In the genomic region with DNA sequence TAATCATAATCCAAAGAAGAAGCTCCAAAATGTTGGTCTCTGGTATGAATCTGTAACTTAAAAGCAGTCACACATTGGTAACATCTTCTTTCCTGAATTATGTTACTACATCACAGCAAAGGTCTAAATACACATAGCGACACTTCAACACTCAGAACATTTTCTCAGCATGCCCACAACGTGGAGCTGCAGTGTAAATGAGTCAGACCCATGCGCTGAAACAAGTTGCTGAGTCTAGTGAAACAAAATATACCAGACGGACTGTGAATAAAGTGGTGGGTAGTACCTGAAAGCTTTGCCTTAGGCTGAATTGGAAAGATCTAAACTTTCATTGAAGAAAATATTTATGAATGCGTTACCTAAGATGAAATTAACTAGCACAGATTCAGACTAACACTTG, we compare ENCODE assay signal across 1 cellular context.
TF ChIP-seq lines count a peak whose summit lies in the region.

No MANE protein-coding gene starts in this region.

TF ChIP-seq in K562, 482 proteins besides CTCF, POLR2A, EP300 and RAD21 (continued from another document):
- TF ChIP-seq, protein P1, sequence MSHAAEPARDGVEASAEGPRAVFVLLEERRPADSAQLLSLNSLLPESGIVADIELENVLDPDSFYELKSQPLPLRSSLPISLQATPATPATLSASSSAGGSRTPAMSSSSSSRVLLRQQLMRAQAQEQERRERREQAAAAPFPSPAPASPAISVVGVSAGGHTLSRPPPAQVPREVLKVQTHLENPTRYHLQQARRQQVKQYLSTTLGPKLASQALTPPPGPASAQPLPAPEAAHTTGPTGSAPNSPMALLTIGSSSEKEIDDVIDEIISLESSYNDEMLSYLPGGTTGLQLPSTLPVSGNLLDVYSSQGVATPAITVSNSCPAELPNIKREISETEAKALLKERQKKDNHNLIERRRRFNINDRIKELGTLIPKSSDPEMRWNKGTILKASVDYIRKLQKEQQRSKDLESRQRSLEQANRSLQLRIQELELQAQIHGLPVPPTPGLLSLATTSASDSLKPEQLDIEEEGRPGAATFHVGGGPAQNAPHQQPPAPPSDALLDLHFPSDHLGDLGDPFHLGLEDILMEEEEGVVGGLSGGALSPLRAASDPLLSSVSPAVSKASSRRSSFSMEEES (CRISPR knock-in tag; IDR thresholded peaks at IDR 0.05): no peak
- TF ChIP-seq NR2C2 (CRISPR knock-in tag; IDR thresholded peaks at IDR 0.05) (no peak), NR2C2 (tag; IDR thresholded peaks at IDR 0.05) (no peak), ETV1 (tag; conservative IDR thresholded peaks at IDR 0.05; ENCODE audit: low read depth) (no peak), MED1 (CRISPR knock-in tag; IDR thresholded peaks at IDR 0.05; ENCODE audit: borderline replicate concordance) (no peak), HCFC1 (IDR thresholded peaks at IDR 0.05; ENCODE audit: low read depth, low read length) (no peak), SMARCC2 (IDR thresholded peaks at IDR 0.05; ENCODE audit: low read depth) (peak; percentile 98), SMC3 (conservative IDR thresholded peaks at IDR 0.05; ENCODE audit: insufficient read depth, low read depth, low read length) (peak; percentile 58; the same call in 1 of the 2 replicates), ARID2 (IDR thresholded peaks at IDR 0.05) (peak; percentile 98), CREM (IDR thresholded peaks at IDR 0.05; ENCODE audit: low read depth) (peak; percentile 33; the same call in 1 of the 2 replicates), RAD51 (IDR thresholded peaks at IDR 0.05; ENCODE audit: borderline replicate concordance, low read depth) (no peak)
- TF ChIP-seq, protein P2, sequence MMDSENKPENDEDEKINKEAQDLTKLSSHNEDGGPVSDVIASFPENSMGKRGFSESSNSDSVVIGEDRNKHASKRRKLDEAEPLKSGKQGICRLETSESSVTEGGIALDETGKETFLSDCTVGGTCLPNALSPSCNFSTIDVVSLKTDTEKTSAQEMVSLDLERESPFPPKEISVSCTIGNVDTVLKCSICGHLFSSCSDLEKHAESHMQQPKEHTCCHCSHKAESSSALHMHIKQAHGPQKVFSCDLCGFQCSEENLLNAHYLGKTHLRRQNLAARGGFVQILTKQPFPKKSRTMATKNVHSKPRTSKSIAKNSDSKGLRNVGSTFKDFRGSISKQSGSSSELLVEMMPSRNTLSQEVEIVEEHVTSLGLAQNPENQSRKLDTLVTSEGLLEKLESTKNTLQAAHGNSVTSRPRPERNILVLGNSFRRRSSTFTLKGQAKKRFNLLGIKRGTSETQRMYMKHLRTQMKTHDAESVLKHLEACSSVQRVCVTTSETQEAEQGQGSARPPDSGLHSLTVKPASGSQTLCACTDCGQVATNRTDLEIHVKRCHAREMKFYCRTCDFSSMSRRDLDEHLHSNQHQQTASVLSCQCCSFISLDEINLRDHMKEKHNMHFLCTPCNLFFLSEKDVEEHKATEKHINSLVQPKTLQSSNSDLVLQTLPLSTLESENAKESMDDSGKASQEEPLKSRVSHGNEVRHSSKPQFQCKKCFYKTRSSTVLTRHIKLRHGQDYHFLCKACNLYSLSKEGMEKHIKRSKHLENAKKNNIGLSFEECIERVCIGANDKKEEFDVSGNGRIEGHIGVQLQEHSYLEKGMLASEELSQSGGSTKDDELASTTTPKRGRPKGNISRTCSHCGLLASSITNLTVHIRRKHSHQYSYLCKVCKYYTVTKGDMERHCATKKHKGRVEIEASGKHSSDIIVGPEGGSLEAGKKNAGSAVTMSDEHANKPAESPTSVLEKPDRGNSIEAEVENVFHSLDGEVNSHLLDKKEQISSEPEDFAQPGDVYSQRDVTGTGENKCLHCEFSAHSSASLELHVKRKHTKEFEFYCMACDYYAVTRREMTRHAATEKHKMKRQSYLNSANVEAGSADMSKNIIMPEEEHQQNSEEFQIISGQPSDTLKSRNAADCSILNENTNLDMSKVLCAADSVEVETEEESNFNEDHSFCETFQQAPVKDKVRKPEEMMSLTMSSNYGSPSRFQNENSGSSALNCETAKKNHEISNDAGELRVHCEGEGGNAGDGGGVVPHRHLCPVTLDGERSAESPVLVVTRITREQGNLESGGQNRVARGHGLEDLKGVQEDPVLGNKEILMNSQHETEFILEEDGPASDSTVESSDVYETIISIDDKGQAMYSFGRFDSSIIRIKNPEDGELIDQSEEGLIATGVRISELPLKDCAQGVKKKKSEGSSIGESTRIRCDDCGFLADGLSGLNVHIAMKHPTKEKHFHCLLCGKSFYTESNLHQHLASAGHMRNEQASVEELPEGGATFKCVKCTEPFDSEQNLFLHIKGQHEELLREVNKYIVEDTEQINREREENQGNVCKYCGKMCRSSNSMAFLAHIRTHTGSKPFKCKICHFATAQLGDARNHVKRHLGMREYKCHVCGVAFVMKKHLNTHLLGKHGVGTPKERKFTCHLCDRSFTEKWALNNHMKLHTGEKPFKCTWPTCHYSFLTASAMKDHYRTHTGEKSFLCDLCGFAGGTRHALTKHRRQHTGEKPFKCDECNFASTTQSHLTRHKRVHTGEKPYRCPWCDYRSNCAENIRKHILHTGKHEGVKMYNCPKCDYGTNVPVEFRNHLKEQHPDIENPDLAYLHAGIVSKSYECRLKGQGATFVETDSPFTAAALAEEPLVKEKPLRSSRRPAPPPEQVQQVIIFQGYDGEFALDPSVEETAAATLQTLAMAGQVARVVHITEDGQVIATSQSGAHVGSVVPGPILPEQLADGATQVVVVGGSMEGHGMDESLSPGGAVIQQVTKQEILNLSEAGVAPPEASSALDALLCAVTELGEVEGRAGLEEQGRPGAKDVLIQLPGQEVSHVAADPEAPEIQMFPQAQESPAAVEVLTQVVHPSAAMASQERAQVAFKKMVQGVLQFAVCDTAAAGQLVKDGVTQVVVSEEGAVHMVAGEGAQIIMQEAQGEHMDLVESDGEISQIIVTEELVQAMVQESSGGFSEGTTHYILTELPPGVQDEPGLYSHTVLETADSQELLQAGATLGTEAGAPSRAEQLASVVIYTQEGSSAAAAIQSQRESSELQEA (IDR thresholded peaks at IDR 0.05; ENCODE audit: low read depth): no peak
- TF ChIP-seq, protein P3, sequence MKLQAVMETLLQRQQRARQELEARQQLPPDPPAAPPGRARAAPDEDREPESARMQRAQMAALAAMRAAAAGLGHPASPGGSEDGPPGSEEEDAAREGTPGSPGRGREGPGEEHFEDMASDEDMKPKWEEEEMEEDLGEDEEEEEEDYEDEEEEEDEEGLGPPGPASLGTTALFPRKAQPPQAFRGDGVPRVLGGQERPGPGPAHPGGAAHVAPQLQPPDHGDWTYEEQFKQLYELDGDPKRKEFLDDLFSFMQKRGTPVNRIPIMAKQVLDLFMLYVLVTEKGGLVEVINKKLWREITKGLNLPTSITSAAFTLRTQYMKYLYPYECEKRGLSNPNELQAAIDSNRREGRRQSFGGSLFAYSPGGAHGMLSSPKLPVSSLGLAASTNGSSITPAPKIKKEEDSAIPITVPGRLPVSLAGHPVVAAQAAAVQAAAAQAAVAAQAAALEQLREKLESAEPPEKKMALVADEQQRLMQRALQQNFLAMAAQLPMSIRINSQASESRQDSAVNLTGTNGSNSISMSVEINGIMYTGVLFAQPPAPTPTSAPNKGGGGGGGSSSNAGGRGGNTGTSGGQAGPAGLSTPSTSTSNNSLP (IDR thresholded peaks at IDR 0.05; ENCODE audit: borderline replicate concordance, low read depth, low read length): peak; percentile 57; the same call in 1 of the 2 replicates
- TF ChIP-seq, protein P4, sequence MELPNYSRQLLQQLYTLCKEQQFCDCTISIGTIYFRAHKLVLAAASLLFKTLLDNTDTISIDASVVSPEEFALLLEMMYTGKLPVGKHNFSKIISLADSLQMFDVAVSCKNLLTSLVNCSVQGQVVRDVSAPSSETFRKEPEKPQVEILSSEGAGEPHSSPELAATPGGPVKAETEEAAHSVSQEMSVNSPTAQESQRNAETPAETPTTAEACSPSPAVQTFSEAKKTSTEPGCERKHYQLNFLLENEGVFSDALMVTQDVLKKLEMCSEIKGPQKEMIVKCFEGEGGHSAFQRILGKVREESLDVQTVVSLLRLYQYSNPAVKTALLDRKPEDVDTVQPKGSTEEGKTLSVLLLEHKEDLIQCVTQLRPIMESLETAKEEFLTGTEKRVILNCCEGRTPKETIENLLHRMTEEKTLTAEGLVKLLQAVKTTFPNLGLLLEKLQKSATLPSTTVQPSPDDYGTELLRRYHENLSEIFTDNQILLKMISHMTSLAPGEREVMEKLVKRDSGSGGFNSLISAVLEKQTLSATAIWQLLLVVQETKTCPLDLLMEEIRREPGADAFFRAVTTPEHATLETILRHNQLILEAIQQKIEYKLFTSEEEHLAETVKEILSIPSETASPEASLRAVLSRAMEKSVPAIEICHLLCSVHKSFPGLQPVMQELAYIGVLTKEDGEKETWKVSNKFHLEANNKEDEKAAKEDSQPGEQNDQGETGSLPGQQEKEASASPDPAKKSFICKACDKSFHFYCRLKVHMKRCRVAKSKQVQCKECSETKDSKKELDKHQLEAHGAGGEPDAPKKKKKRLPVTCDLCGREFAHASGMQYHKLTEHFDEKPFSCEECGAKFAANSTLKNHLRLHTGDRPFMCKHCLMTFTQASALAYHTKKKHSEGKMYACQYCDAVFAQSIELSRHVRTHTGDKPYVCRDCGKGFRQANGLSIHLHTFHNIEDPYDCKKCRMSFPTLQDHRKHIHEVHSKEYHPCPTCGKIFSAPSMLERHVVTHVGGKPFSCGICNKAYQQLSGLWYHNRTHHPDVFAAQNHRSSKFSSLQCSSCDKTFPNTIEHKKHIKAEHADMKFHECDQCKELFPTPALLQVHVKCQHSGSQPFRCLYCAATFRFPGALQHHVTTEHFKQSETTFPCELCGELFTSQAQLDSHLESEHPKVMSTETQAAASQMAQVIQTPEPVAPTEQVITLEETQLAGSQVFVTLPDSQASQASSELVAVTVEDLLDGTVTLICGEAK (IDR thresholded peaks at IDR 0.05): no peak
- TF ChIP-seq, protein P4 (CRISPR knock-in tag; IDR thresholded peaks at IDR 0.05): no peak
TF ChIP-seq in K562: peak in this region for 28.
